Comparison of ENCODE assay signal across 29 cellular contexts in the genomic region with DNA sequence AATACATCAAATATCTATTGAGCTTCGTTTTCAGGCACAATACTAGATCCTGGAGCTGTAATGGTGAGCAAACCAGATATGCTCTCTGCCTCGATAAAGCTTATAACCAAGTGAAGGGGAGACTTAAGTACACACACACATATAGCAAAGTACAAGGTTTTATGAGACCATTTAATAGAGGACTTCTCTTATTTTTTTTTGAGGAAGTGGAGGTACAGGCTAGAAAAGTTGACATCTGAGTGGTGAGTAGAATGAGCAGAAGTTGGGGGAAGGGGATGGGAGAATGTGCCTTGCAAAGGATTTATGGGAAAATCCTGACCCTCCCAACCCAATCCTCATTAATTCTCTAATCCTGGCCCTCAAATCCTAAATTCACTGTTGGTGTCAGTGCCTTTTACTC. TPM values are rescaled to one million over a fixed set of nuclear protein-coding genes. Genes with fewer than 3 reads are reported as not detected.
"Had no signal": no experiment of that assay in that cellular context is flagged by ENCODE, and none has a peak within 500 bp of the region (broad histone marks: within the 10 kb centered on the region; RNA-seq: fewer than 3 reads in every experiment).

No MANE protein-coding gene starts in this region.

- DNase-seq: activated CD4-positive, alpha-beta T cell treated with anti-CD3 and anti-CD28 coated beads for 36 hours; activated CD4-positive, CD25-positive, alpha-beta regulatory T cell; activated CD8-positive, alpha-beta memory T cell treated with anti-CD3 and anti-CD28 coated beads, Interleukin-2, amount 10 ng/mL, durations not matched to agents 7 days and 5 days; activated CD8-positive, alpha-beta T cell treated with anti-CD3 and anti-CD28 coated beads, Interleukin-2, amount 10 ng/mL, durations not matched to agents 7 days and 5 days; activated naive CD8-positive, alpha-beta T cell treated with anti-CD3 and anti-CD28 coated beads, Interleukin-2, amount 50 U/mL, for 24 hours; activated T-cell treated with anti-CD3 and anti-CD28 coated beads, Interleukin-2, amount 50 U/mL, for 48 hours; amygdala; central memory CD4-positive, alpha-beta T cell; foreskin fibroblast; head of caudate nucleus; hippocampal formation; kidney; left colon; mammary epithelial cell; pancreas; sigmoid colon; stimulated activated CD4-positive, alpha-beta T cell treated with anti-CD3 and anti-CD28 coated beads, Interleukin-1b, Interleukin-23, amount 100 ng/mL, for 48 hours; stimulated activated CD4-positive, alpha-beta T cell treated with anti-CD3 and anti-CD28 coated beads, Interleukin-4, amount 100 ng/mL, for 4 hours; stimulated activated CD8-positive, alpha-beta memory T cell treated with anti-CD3 and anti-CD28 coated beads, Interleukin-4, amount 100 ng/mL, for 48 hours; stimulated activated naive CD8-positive, alpha-beta T cell treated with anti-CD3 and anti-CD28 coated beads, Interleukin-15, amount 100 ng/mL, for 72 hours; substantia nigra; T1000 had no signal

- H3K4me3 ChIP-seq: pancreas, prostate gland, sigmoid colon, smooth muscle cell had no signal

RNA-seq across cellular contexts. Expression of a gene that starts 23.9 kb away (rescaled TPM):
- total RNA-seq: activated CD4-positive, alpha-beta T cell treated with anti-CD3 and anti-CD28 coated beads for 36 hours; activated CD8-positive, alpha-beta memory T cell treated with anti-CD3 and anti-CD28 coated beads, Interleukin-2, amount 10 ng/mL, durations not matched to agents 7 days and 5 days; activated CD8-positive, alpha-beta T cell treated with anti-CD3 and anti-CD28 coated beads, Interleukin-2, amount 10 ng/mL, durations not matched to agents 7 days and 5 days; activated T-helper 2 cell treated with anti-CD3 and anti-CD28 coated beads, Interferon-gamma antibody, Interleukin-2, Interleukin-4, amounts not matched to agents 10 μg/mL and 5 μg/mL and 100 μg/mL, durations not matched to agents 14 hours and 24 hours and 36 hours; endodermal cell; esophagus mucosa; kidney; left colon; liver; mammary epithelial cell; mucosa of gallbladder; pancreas; prostate gland; sigmoid colon; smooth muscle cell had no signal

RNA-seq across cellular contexts. Expression of a gene that starts 30.8 kb away (rescaled TPM):
- total RNA-seq: activated CD8-positive, alpha-beta memory T cell treated with anti-CD3 and anti-CD28 coated beads, Interleukin-2, amount 10 ng/mL, durations not matched to agents 7 days and 5 days; activated CD8-positive, alpha-beta T cell treated with anti-CD3 and anti-CD28 coated beads, Interleukin-2, amount 10 ng/mL, durations not matched to agents 7 days and 5 days; activated T-helper 2 cell treated with anti-CD3 and anti-CD28 coated beads, Interferon-gamma antibody, Interleukin-2, Interleukin-4, amounts not matched to agents 10 μg/mL and 5 μg/mL and 100 μg/mL, durations not matched to agents 14 hours and 24 hours and 36 hours had no signal
